ENCODE assay signal across 8 cellular contexts in the genomic region with DNA sequence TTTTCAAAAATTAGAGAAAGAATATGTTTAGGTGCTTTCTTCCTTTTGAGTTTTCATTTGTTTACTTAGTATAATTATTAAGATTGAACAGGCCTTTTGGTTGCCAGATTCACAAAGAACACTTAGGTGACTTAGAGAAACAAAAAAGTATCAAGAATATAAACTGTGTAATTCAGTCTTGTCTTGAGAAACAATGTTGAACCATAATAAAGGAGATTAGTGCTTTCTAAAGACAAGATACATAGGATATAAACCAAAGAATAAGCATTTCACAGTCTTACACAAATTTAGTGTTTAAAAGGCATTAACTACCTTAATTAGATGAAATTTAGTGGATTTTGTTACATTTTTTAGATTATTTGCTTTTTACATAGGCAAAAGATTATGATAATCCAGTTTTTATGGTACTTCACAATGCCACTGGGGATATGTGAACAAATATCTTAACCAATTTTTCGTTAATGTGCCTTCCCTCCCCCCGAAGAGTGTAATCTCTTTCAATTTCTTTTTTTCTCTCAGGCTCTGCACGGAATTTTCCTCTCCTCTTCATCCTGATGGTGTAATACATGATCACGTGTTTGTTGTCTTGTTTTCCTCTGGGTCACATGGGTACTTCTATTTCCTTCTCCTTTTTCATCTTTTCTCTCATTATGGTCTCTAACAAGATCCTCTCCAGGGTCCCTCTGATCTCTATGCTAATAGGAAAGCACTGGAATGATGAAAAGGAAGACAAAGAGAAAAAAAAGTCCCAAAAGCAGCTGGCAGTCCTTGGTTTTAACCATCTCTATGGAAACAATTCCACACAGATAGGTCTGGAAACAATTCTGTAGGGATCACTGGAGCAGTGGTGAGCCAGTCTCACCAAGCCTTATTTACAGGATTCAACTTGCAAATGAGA. TPM values are rescaled to one million over a fixed set of nuclear protein-coding genes. Genes with fewer than 3 reads are reported as not detected.
DNase-seq lines count a peak whose midpoint lies in the region; TF ChIP-seq lines count a peak whose summit lies in the region.

No MANE protein-coding gene starts in this region.

- H3K4me1 ChIP-seq in GM23248 (ENCODE audit: insufficient read depth) (peaks cover 28% of the 10 kb centered on the region), OCI-LY7 (ENCODE audit: insufficient read depth, low read length, poor library complexity, severe bottlenecking) (peaks cover 39% of the 10 kb centered on the region), mesendoderm (ENCODE audit: control insufficient read depth, low read depth, low read length) (no peaks in the 10 kb centered on the region)

- H3K4ac ChIP-seq in mesendoderm (ENCODE audit: low read depth, low read length): no peak overlapping the region

- H2AFZ ChIP-seq in GM23248 (peak overlapping the region; percentile 74), OCI-LY7 (ENCODE audit: low read length) (peak overlapping the region; percentile 96)

- no peak overlapping the region for H4K5ac ChIP-seq in mesendoderm (ENCODE audit: low read length)

- H3K79me2 ChIP-seq in GM23248 (ENCODE audit: insufficient read depth) (peaks cover 50% of the 10 kb centered on the region), OCI-LY7 (ENCODE audit: insufficient read depth, low read depth, low read length) (peaks cover 17% of the 10 kb centered on the region), mesendoderm (ENCODE audit: control insufficient read depth, insufficient read depth, low read length) (peaks cover 12% of the 10 kb centered on the region)

- peaks cover 45% of the 10 kb centered on the region for H3F3A ChIP-seq in GM23248 (ENCODE audit: insufficient read depth)

- H2AK5ac ChIP-seq in mesendoderm (ENCODE audit: low read length): no peak overlapping the region

- no peak overlapping the region for H3K18ac ChIP-seq in mesendoderm (ENCODE audit: low read length)

- 1 to 7% methylated on average over 4 of the region's 4 CpGs for WGBS in GM23248 (ENCODE audit: low coverage in 1 of 2, low lambda C conversion rate in 2 of 2, missing lambda C conversion rate in 2 of 2), 2 experiments
- no CpG with 5 or more reads among the region's 4 CpGs for WGBS in mesendoderm (ENCODE audit: extremely low coverage, insufficient coverage, low lambda C conversion rate)

- no peak overlapping the region for H2BK5ac ChIP-seq in mesendoderm (ENCODE audit: low read length)

- H2BK15ac ChIP-seq in mesendoderm (replicated peaks; ENCODE audit: low read depth): no peak overlapping the region

- peak overlapping the region; percentile 78 for H3K9ac ChIP-seq in GM23248
- no peak overlapping the region for H3K9ac ChIP-seq in mesendoderm (ENCODE audit: low read length)

- TF ChIP-seq CTCF in OCI-LY7 (conservative IDR thresholded peaks at IDR 0.05; ENCODE audit: low read length): no peak
- TF ChIP-seq CTCF in choroid plexus epithelial cell (conservative IDR thresholded peaks at IDR 0.05; ENCODE audit: low read depth, low read length): no peak

- H3K23ac ChIP-seq in mesendoderm (ENCODE audit: low read length): no peak overlapping the region

- peaks cover 2% of the 10 kb centered on the region for H3K79me1 ChIP-seq in mesendoderm (ENCODE audit: low read length)

- H3K27ac ChIP-seq in GM23248 (peak overlapping the region; percentile 93), OCI-LY7 (ENCODE audit: low read depth, low read length, poor library complexity, severe bottlenecking) (peak overlapping the region; percentile 89), mesendoderm (ENCODE audit: low read depth, low read length) (no peak overlapping the region)

- no peak overlapping the region for H2BK120ac ChIP-seq in mesendoderm (ENCODE audit: low read depth, low read length)

- H3K27me3 ChIP-seq in GM23248 (replicated peaks; ENCODE audit: insufficient read depth): no peaks in the 10 kb centered on the region
- no peaks in the 10 kb centered on the region for H3K27me3 ChIP-seq in mesendoderm (ENCODE audit: insufficient read depth, low read length, poor library complexity)

- POLR2A ChIA-PET in OCI-LY7 (lab: Charles Lee): interaction anchor here (0.6 to 2.0 kb wide), 8 partner anchors 10 to 442 kb away, joined by 3 to 11 read pairs (median 5); no protein-coding TSS in a partner anchor

- H3K36me3 ChIP-seq in GM23248 (ENCODE audit: low read depth) (no peaks in the 10 kb centered on the region), OCI-LY7 (ENCODE audit: insufficient read depth, low read length) (peaks cover 9% of the 10 kb centered on the region), mesendoderm (ENCODE audit: control insufficient read depth, insufficient read depth, low read length) (no peaks in the 10 kb centered on the region)

- no peak overlapping the region for H3K56ac ChIP-seq in mesendoderm (ENCODE audit: low read length)

- DNase-seq in ACHN (peak; percentile 76), GM23248 (peak; percentile 90), OCI-LY7 (ENCODE audit: low spot score) (peak; percentile 64), choroid plexus epithelial cell (ENCODE audit: low read depth) (peak; percentile 84), mesendoderm (peak; percentile 70), T1000 (lab: John Stamatoyannopoulos, UW) (no peak), NCI-H524 treated with DMSO at 0.1 percent for 48 hours (lab: John Stamatoyannopoulos, UW) (no peak)
- DNase-seq in stimulated activated CD4-positive, alpha-beta T cell treated with anti-CD3 and anti-CD28 coated beads, Interleukin-4, amount 100 ng/mL, for 1 hour: no peak

- no TSS peak for BruUV-seq in OCI-LY7 (replicated peaks; lab: Mats Ljungman, UMichigan)

- peak overlapping the region; percentile 74 for H3K4me2 ChIP-seq in GM23248 (ENCODE audit: unreplicated experiment)
- peak overlapping the region; percentile 76 for H3K4me2 ChIP-seq in OCI-LY7 (ENCODE audit: low read length)
- no peak overlapping the region for H3K4me2 ChIP-seq in mesendoderm (ENCODE audit: low read length)

- H3K9me3 ChIP-seq in GM23248 (ENCODE audit: low read depth) (no peaks in the 10 kb centered on the region), OCI-LY7 (ENCODE audit: low read length) (no peaks in the 10 kb centered on the region)

- no peak overlapping the region for H4K8ac ChIP-seq in mesendoderm (ENCODE audit: low read depth, low read length)

- CTCF ChIA-PET in OCI-LY7 (lab: Charles Lee; ENCODE audit: unreplicated experiment): no interaction called here

- intact Hi-C loops in OCI-LY7 (cut with micrococcal nuclease; ENCODE audit: unreplicated experiment): no loop called here

- in situ Hi-C loops in ACHN (cut with HindIII; ENCODE audit: low pct_ligation_motif_present, low pct_unique_long_range_greater_than_20kb, low sequenced_read_pairs): no loop called here
- in situ Hi-C loops in GM23248 (cut with MboI): no loop called here

- H3K9me2 ChIP-seq in GM23248 (ENCODE audit: insufficient read depth) (no peaks in the 10 kb centered on the region), OCI-LY7 (ENCODE audit: insufficient read depth, low read length) (no peaks in the 10 kb centered on the region)

- H4K20me1 ChIP-seq in GM23248 (ENCODE audit: insufficient read depth): 0 out of 2 replicates have a peak, but pooled peaks cover 3% of the 10 kb centered on the region
- peaks cover 4% of the 10 kb centered on the region for H4K20me1 ChIP-seq in OCI-LY7 (ENCODE audit: insufficient read depth, low read length)

- H3K4me3 ChIP-seq in GM23248 (peak overlapping the region; percentile 54), OCI-LY7 (ENCODE audit: low read depth, low read length, poor library complexity, severe bottlenecking) (peak overlapping the region; percentile 57), choroid plexus epithelial cell (ENCODE audit: low read depth, low read length) (peak overlapping the region; percentile 0), mesendoderm (ENCODE audit: low read length) (no peak overlapping the region)

RNA-seq across cellular contexts. Expression of a gene that starts 3.7 kb away (rescaled TPM):
- 6.7 and 17.6 TPM in 2 replicates for total RNA-seq in GM23248 (2014; rRNA removed; shearing (Covaris generic))
- polyA plus RNA-seq in GM23248 (2016; fragmentation: Nextera tagmentation; extraction: Ambion mirVana): 122 and 124 TPM in 2 replicates
- total RNA-seq in OCI-LY7 (2014; rRNA removed; shearing (Covaris generic)): 30.8 and 69.2 TPM in 2 replicates
- total RNA-seq in OCI-LY7 (2022): 241 and 261 TPM in 2 replicates
- 311 TPM for polyA plus RNA-seq in mesendoderm (2013, experiment 1 of 2)
- polyA plus RNA-seq in mesendoderm (2013, experiment 2 of 2): 307 TPM

RNA-seq across cellular contexts. Expression of a gene that starts 4.6 kb away (rescaled TPM):
- 10.3 and 11.8 TPM in 2 replicates for total RNA-seq in GM23248 (2014; rRNA removed; shearing (Covaris generic))
- polyA plus RNA-seq in GM23248 (2016; fragmentation: Nextera tagmentation; extraction: Ambion mirVana): 7.6 and 8.3 TPM in 2 replicates
- total RNA-seq in OCI-LY7 (2014; rRNA removed; shearing (Covaris generic)): 2.5 and 3.1 TPM in 2 replicates
- 5.9 and 8.0 TPM in 2 replicates for total RNA-seq in OCI-LY7 (2022)
- 2.0 TPM for polyA plus RNA-seq in mesendoderm (2013, experiment 1 of 2)
- polyA plus RNA-seq in mesendoderm (2013, experiment 2 of 2): 1.2 TPM

Comparison
In these comparisons a context has a peak if more than half of its experiments do, and no peak if none do; other contexts are left out.
1. DNase-seq: peak in ACHN (single experiment), GM23248 (single experiment), OCI-LY7 (single experiment), choroid plexus epithelial cell (single experiment) and mesendoderm (single experiment); none in T1000 (single experiment), stimulated activated CD4-positive, alpha-beta T cell treated with anti-CD3 and anti-CD28 coated beads, Interleukin-4, amount 100 ng/mL, for 1 hour (single experiment) and NCI-H524 treated with DMSO at 0.1 percent for 48 hours (single experiment).